In the genomic region with DNA sequence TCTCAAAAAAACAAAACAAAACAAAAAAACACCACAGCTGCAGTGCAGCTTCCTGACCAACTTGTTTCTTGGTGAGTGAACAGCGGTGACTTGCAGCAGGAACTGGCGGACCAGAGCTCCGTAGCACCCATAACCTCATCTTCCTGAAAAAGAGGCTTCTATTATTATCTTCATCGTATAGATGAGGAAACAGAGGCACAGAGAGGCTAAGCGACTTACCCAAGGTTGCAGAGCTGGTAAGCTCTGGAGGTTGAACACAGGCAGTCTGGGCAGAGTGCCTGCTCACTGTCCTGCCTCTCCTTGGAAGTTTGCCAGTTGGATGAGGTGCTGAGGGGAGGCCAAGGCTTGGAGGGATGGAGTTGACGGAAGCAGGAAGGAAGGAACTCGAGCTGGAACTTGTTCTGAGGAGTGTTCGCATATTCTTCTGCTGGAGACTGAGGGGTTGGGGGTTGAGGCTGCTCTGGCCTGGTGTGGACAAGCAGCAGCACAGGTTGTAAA, we compare ENCODE assay signal across 8 cellular contexts. TPM values are rescaled to one million over a fixed set of nuclear protein-coding genes. Genes with fewer than 3 reads are reported as not detected.
DNase-seq lines count a peak whose midpoint lies in the region; TF ChIP-seq lines count a peak whose summit lies in the region.

No MANE protein-coding gene starts in this region.

- TF ChIP-seq CTCF in mammary epithelial cell (conservative IDR thresholded peaks at IDR 0.05 in 1 of 2, IDR thresholded peaks at IDR 0.05 in 1 of 2; ENCODE audit: extremely low read depth in 1 of 2, insufficient read depth in 1 of 2, low read depth in 1 of 2, low read length in 2 of 2) (no peak), GM10266 (IDR thresholded peaks at IDR 0.05; ENCODE audit: control insufficient read depth, insufficient read depth, low read depth, missing control alignments) (no peak)

- in situ Hi-C loops in mammary epithelial cell (cut with MboI; ENCODE audit: low sequenced_read_pairs in 2 of 2) = no loop called here

- H3K4me3 ChIP-seq in mammary epithelial cell (replicated peaks in 1 of 3; ENCODE audit: insufficient read depth in 1 of 3, low read depth in 2 of 3, low read length in 3 of 3) = no peak overlapping the region

- H3K9me3 ChIP-seq in mammary epithelial cell (replicated peaks; ENCODE audit: insufficient read depth, low read length) = no peaks in the 10 kb centered on the region

- intact Hi-C loops in mammary epithelial cell (cut with micrococcal nuclease) = no loop called here

- peak overlapping the region; percentile 51 for H3K4me2 ChIP-seq in mammary epithelial cell (ENCODE audit: insufficient read depth, low read depth, low read length)

- H2AFZ ChIP-seq in mammary epithelial cell (ENCODE audit: low read depth, low read length) = peak overlapping the region; percentile 49

- no TSS peak for BruUV-seq in mammary epithelial cell (replicated peaks; lab: Mats Ljungman, UMichigan)

- no peaks in the 10 kb centered on the region for H3K79me2 ChIP-seq in mammary epithelial cell (ENCODE audit: insufficient read depth, low read length)

- H3K9ac ChIP-seq in mammary epithelial cell (ENCODE audit: insufficient read depth, low read length) = no peak overlapping the region

- dilution Hi-C loops in mammary epithelial cell (cut with HindIII; ENCODE audit: low sequenced_read_pairs) = no loop called here

- peaks cover 24% of the 10 kb centered on the region for H3K4me1 ChIP-seq in mammary epithelial cell (ENCODE audit: insufficient read depth, low read length)

- H4K20me1 ChIP-seq in mammary epithelial cell (ENCODE audit: insufficient read depth, low read length) = no peaks in the 10 kb centered on the region

- H3K36me3 ChIP-seq in mammary epithelial cell (ENCODE audit: insufficient read depth, low read length) = no peaks in the 10 kb centered on the region

- H3K27me3 ChIP-seq in mammary epithelial cell (ENCODE audit: insufficient read depth, low read length) = no peaks in the 10 kb centered on the region

- DNase-seq in NCI-H748 (lab: John Stamatoyannopoulos, UW; ENCODE audit: unreplicated experiment) = peak; percentile 23
- DNase-seq in NCI-H748 treated with DMSO at 0.1 percent for 48 hours (lab: John Stamatoyannopoulos, UW) = no peak
- DNase-seq in NCI-H1694 (lab: John Stamatoyannopoulos, UW) = peak; percentile 56
- peak; percentile 91 for DNase-seq in mammary epithelial cell
- DNase-seq in renal cortical epithelial cell (ENCODE audit: low read depth) = peak; percentile 88
- DNase-seq in GM10266 (ENCODE audit: extremely low spot score) = no peak
- DNase-seq in HCEC 1CT = no peak
- no peak for DNase-seq in epidermal melanocyte (ENCODE audit: insufficient read length, low spot score)

- CTCF ChIA-PET in mammary epithelial cell (lab: Charles Lee; ENCODE audit: low non-redundant PET) = interaction anchor here (0.7 kb wide), 1 partner anchor 34 kb away, joined by 5 read pairs; no protein-coding TSS in a partner anchor

- no peak overlapping the region for H3K27ac ChIP-seq in mammary epithelial cell (ENCODE audit: insufficient read depth, low read depth, low read length)

- WGBS in mammary epithelial cell (ENCODE audit: low coverage, missing lambda C conversion rate) = 18% methylated on average over 6 of the region's 8 CpGs

RNA-seq across cellular contexts. Expression of gene CCDC167, which starts 47.9 kb away (rescaled TPM):
- total RNA-seq in mammary epithelial cell = 10 to 100 TPM; 13.2 to 13.3 TPM
- 44.3 TPM for polyA plus RNA-seq in mammary epithelial cell
- polyA minus RNA-seq in mammary epithelial cell = 14.6 TPM
- 21.1 and 46.5 TPM in 2 replicates for total RNA-seq in renal cortical epithelial cell

Comparison
In these comparisons a context has a peak if more than half of its experiments do, and no peak if none do; other contexts are left out.
1. DNase-seq: peak in NCI-H748 (single experiment), NCI-H1694 (single experiment), mammary epithelial cell (single experiment) and renal cortical epithelial cell (single experiment); none in NCI-H748 treated with DMSO at 0.1 percent for 48 hours (single experiment), GM10266 (single experiment), HCEC 1CT (single experiment) and epidermal melanocyte (single experiment).